ENCODE assay signal across 17 cellular contexts in the genomic region with DNA sequence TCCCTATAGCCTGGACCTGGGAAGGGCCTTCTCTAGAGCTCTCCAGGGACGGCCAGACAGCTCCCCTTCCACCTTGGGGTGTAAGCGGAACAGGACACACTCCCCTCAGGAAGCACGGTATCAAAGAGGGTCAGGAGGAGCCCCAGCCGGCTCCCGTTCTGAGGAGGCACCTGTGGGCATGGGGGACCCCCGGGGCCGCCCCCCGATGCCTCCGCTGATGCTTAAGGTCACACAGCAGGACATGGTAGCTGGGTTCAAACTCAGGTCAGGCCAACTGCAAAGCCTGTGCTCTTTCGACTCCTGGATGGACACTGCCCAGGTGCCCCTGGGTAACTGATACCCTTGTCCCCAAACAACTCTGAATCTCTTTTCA. TPM values are rescaled to one million over a fixed set of nuclear protein-coding genes. Genes with fewer than 3 reads are reported as not detected.
DNase-seq lines count a peak whose midpoint lies in the region; ATAC-seq, FAIRE-seq and TF ChIP-seq lines count a peak whose summit lies in the region.
"Had no signal": no experiment of that assay in that cellular context is flagged by ENCODE, and none has a peak within 500 bp of the region (broad histone marks: within the 10 kb centered on the region; RNA-seq: fewer than 3 reads in every experiment).

No MANE protein-coding gene starts in this region.

- H3K4me3 ChIP-seq in endothelial cell of umbilical vein (replicated peaks in 1 of 3; ENCODE audit: insufficient read depth in 1 of 3, low read depth in 1 of 3, low read length in 3 of 3) (no peak overlapping the region), mucosa of descending colon (no peak overlapping the region), transverse colon (no peak overlapping the region)
- H3K4me3 ChIP-seq: GM23338 had no signal

- 80% methylated on average over 10 of the region's 10 CpGs; no CpG with 5 or more reads in 1 of the 2 donors for WGBS in transverse colon (ENCODE audit: low coverage in 1 of 2), 2 donors

- POLR2A ChIA-PET in RWPE1 (lab: Yijun Ruan, JAX; ENCODE audit: low non-redundant PET) (no interaction called here), endothelial cell of umbilical vein (lab: Charles Lee) (no interaction called here)

- no peak overlapping the region for H3K4me2 ChIP-seq in endothelial cell of umbilical vein (ENCODE audit: insufficient read depth, low read length)
- H3K4me2 ChIP-seq: GM23338 had no signal

- intact Hi-C loops in endothelial cell of umbilical vein (cut with micrococcal nuclease), result loop anchor here (1.0 to 5.0 kb wide), 3 partner anchors 17 to 118 kb away; no protein-coding TSS in a partner anchor
- intact Hi-C loops in mucosa of descending colon (cut with DNase I, micrococcal nuclease), result no loop called here
- intact Hi-C loops in transverse colon (cut with DNase I; ENCODE audit: low total_unique reads), result no loop called here

- BruUV-seq in endothelial cell of umbilical vein (replicated peaks; lab: Mats Ljungman, UMichigan), result no TSS peak

- no peak overlapping the region for H2AFZ ChIP-seq in endothelial cell of umbilical vein (ENCODE audit: low read depth, low read length)
- H2AFZ ChIP-seq: GM23338 had no signal

- no peak for TF ChIP-seq POLR2A in endothelial cell of umbilical vein (IDR thresholded peaks at IDR 0.05; ENCODE audit: low read depth, low read length)
- no peak for TF ChIP-seq POLR2A in transverse colon (IDR thresholded peaks at IDR 0.05)

- FAIRE-seq in endothelial cell of umbilical vein (lab: Jason Lieb, UNC), result no peak
- FAIRE-seq: urothelium cell line had no signal

- dilution Hi-C loops in endothelial cell of umbilical vein (cut with MboI; ENCODE audit: extremely low pct_ligation_motif_present, low sequenced_read_pairs), result no loop called here

- DNase-seq in RWPE1 (ENCODE audit: low spot score) (no peak), endothelial cell of umbilical vein (ENCODE audit: low read depth, low spot score) (no peak), mucosa of descending colon (peak in 2 of 3 donors; percentile 18 to 42), transverse colon (no peak), NCI-H1417 treated with DMSO at 0.1 percent for 48 hours (lab: John Stamatoyannopoulos, UW) (no peak), NCI-H187 treated with DMSO at 0.1 percent for 48 hours (lab: John Stamatoyannopoulos, UW) (no peak), epidermal melanocyte (ENCODE audit: insufficient read length, low spot score) (no peak)
- DNase-seq: activated naive CD4-positive, alpha-beta T cell treated with anti-CD3 and anti-CD28 coated beads, Interleukin-2, amount 50 U/mL, for 16 hours; DMS79; effector CD8-positive, alpha-beta T cell; naive thymus-derived CD4-positive, alpha-beta T cell; NCI-H2029 treated with DMSO at 0.1 percent for 48 hours; NCI-H526 treated with DMSO at 0.1 percent for 48 hours; T-helper 17 cell had no signal

- no peaks in the 10 kb centered on the region for H3K36me3 ChIP-seq in endothelial cell of umbilical vein (ENCODE audit: control insufficient read depth in 2 of 2, extremely low read depth in 1 of 2, insufficient read depth in 2 of 2, low read length in 2 of 2)
- H3K36me3 ChIP-seq in mucosa of descending colon (ENCODE audit: low read depth), result no peaks in the 10 kb centered on the region
- no peaks in the 10 kb centered on the region for H3K36me3 ChIP-seq in transverse colon

- H3K27me3 ChIP-seq in endothelial cell of umbilical vein (ENCODE audit: control insufficient read depth in 2 of 2, insufficient read depth in 2 of 2, low read length in 2 of 2) (no peaks in the 10 kb centered on the region), transverse colon (no peaks in the 10 kb centered on the region)

- H3K79me2 ChIP-seq in endothelial cell of umbilical vein (ENCODE audit: control insufficient read depth, insufficient read depth, low read length), result peaks cover 58% of the 10 kb centered on the region

- H3K9me1 ChIP-seq in endothelial cell of umbilical vein (replicated peaks; ENCODE audit: control insufficient read depth, extremely low read depth, insufficient read depth, low read length), result no peaks in the 10 kb centered on the region

- in situ Hi-C loops in transverse colon (cut with MboI; ENCODE audit: low pct_ligation_motif_present in 1 of 4, low pct_unique_long_range_greater_than_20kb in 1 of 4, low sequenced_read_pairs in 3 of 4), result no loop called here

- peak overlapping the region; percentile 46 for H3K9ac ChIP-seq in endothelial cell of umbilical vein (replicated peaks; ENCODE audit: extremely low read depth, insufficient read depth, low read length)

- H3K27ac ChIP-seq in RWPE1 (peak overlapping the region; percentile 97), endothelial cell of umbilical vein (ENCODE audit: insufficient read depth, low read depth, low read length) (peak overlapping the region; percentile 96), transverse colon (peak overlapping the region; percentile 33 to 47 (median 35))
- H3K27ac ChIP-seq: C4-2B had no signal

- TF ChIP-seq EP300 in transverse colon (IDR thresholded peaks at IDR 0.05; ENCODE audit: low read depth), result no peak

- no peak for ATAC-seq in mucosa of descending colon

- H3K9me3 ChIP-seq in endothelial cell of umbilical vein (replicated peaks; ENCODE audit: control insufficient read depth, insufficient read depth, low read length) (no peaks in the 10 kb centered on the region), mucosa of descending colon (no peaks in the 10 kb centered on the region), transverse colon (no peaks in the 10 kb centered on the region)

- peaks cover 81% of the 10 kb centered on the region for H3K4me1 ChIP-seq in endothelial cell of umbilical vein (ENCODE audit: control insufficient read depth, extremely low read depth, insufficient read depth, low read length)
- peaks cover 23% of the 10 kb centered on the region for H3K4me1 ChIP-seq in mucosa of descending colon (ENCODE audit: low read depth)
- H3K4me1 ChIP-seq in transverse colon, result peaks cover 10 to 66% (median 31%) of the 10 kb centered on the region in 4 donors

- TF ChIP-seq CTCF in RWPE1 (conservative IDR thresholded peaks at IDR 0.05; ENCODE audit: low read depth) (no peak), endothelial cell of umbilical vein (IDR thresholded peaks at IDR 0.05; ENCODE audit: extremely low read depth in 1 of 2, insufficient read depth in 1 of 2, low read depth in 1 of 2, low read length in 2 of 2) (no peak), mucosa of descending colon (IDR thresholded peaks at IDR 0.05) (no peak), transverse colon (IDR thresholded peaks at IDR 0.05) (no peak)

- no peaks in the 10 kb centered on the region for H4K20me1 ChIP-seq in endothelial cell of umbilical vein (replicated peaks; ENCODE audit: control insufficient read depth, extremely low read depth, insufficient read depth, low read length)

- CTCF ChIA-PET in RWPE1 (lab: Yijun Ruan, JAX) (no interaction called here), endothelial cell of umbilical vein (lab: Charles Lee) (interaction anchor here (0.9 to 1.6 kb wide), 6 partner anchors 9 to 230 kb away, joined by 3 to 9 read pairs (median 4); no protein-coding TSS in a partner anchor)

TF ChIP-seq in endothelial cell of umbilical vein, 7 proteins besides CTCF, POLR2A, EP300 and RAD21:
- TF ChIP-seq FOS (IDR thresholded peaks at IDR 0.05; ENCODE audit: borderline replicate concordance, insufficient read depth, low read length) (no peak), POLR2AphosphoS5 (IDR thresholded peaks at IDR 0.05; ENCODE audit: insufficient read depth, low read depth, low read length) (no peak), JUN (IDR thresholded peaks at IDR 0.05; ENCODE audit: borderline replicate concordance, insufficient read depth, insufficient read length, low read depth) (no peak), MYC (IDR thresholded peaks at IDR 0.05; ENCODE audit: low read depth, low read length) (no peak), GATA2 (IDR thresholded peaks at IDR 0.05; ENCODE audit: insufficient read depth, insufficient read length, low read depth, low read length) (no peak), EZH2 (IDR thresholded peaks at IDR 0.05; ENCODE audit: borderline replicate concordance, low read depth, low read length, severe bottlenecking) (no peak)
- TF ChIP-seq, protein P1, sequence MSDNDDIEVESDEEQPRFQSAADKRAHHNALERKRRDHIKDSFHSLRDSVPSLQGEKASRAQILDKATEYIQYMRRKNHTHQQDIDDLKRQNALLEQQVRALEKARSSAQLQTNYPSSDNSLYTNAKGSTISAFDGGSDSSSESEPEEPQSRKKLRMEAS (IDR thresholded peaks at IDR 0.05; ENCODE audit: insufficient read depth, insufficient read length), result no peak

RNA-seq across cellular contexts. Expression of a gene that starts 49.8 kb away (rescaled TPM):
- total RNA-seq in endothelial cell of umbilical vein (82.4 and 101 TPM in 2 replicates), mucosa of descending colon (100 to 1,000 TPM in 1 of 3 donors, 10 to 100 TPM in 2; 73.3 to 127 (median 79.8) TPM), transverse colon (10 to 100 TPM; 40.0 to 69.6 (median 47.0) TPM)
- 23.6 and 29.0 TPM in 2 replicates for polyA plus RNA-seq in endothelial cell of umbilical vein
- polyA plus RNA-seq in endothelial cell of umbilical vein (2011; cell fraction: cytosol; rRNA removed), result 31.1 and 32.0 TPM in 2 replicates
- polyA plus RNA-seq in endothelial cell of umbilical vein (2011; cell fraction: nucleus; rRNA removed), result 55.1 and 76.2 TPM in 2 replicates
- polyA plus RNA-seq in endothelial cell of umbilical vein (2012), result 43.0 and 55.4 TPM in 2 replicates
- 81.6 and 92.9 TPM in 2 replicates for polyA minus RNA-seq in endothelial cell of umbilical vein
- polyA minus RNA-seq in endothelial cell of umbilical vein (2011; cell fraction: cytosol; rRNA and poly(A)+ RNA removed), result 15.4 TPM
- 99.8 and 106 TPM in 2 replicates for polyA minus RNA-seq in endothelial cell of umbilical vein (2011; cell fraction: nucleus; rRNA and poly(A)+ RNA removed)

Comparison
In these comparisons a context has a peak if more than half of its experiments do, and no peak if none do; other contexts are left out.
1. DNase-seq: peak in mucosa of descending colon (2 of 3); none in RWPE1 (single experiment), endothelial cell of umbilical vein (single experiment), transverse colon (single experiment), NCI-H1417 treated with DMSO at 0.1 percent for 48 hours (single experiment), NCI-H187 treated with DMSO at 0.1 percent for 48 hours (single experiment) and epidermal melanocyte (single experiment).
2. H3K27ac ChIP-seq: peak in every context shown above with its lines; median percentile 97 in RWPE1; 96 in endothelial cell of umbilical vein; 35 in transverse colon.